ENCODE assay signal across 8 cellular contexts in genomic region chr3:14124615-14125192, GRCh38. TPM values are rescaled to one million over a fixed set of nuclear protein-coding genes. Genes with fewer than 3 reads are reported as not detected.
DNase-seq lines count a peak whose midpoint lies in the region; ATAC-seq and TF ChIP-seq lines count a peak whose summit lies in the region.

TSS of gene CHCHD4 (minus strand) at chr3:14124870. CDS start at chr3:14124676, 194 bp downstream.
A gene with protein sequence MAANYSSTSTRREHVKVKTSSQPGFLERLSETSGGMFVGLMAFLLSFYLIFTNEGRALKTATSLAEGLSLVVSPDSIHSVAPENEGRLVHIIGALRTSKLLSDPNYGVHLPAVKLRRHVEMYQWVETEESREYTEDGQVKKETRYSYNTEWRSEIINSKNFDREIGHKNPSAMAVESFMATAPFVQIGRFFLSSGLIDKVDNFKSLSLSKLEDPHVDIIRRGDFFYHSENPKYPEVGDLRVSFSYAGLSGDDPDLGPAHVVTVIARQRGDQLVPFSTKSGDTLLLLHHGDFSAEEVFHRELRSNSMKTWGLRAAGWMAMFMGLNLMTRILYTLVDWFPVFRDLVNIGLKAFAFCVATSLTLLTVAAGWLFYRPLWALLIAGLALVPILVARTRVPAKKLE (plus strand): TSS chr3:14125052. CDS start chr3:14125194, 142 bp downstream.

- peaks cover 0 to 4% (median 0%) of the 10 kb centered on the region in 3 donors for H3K27me3 Mint-ChIP-seq in CD14-positive monocyte (ENCODE audit: low read depth in 3 of 3)
- H3K27me3 Mint-ChIP-seq in activated CD4-positive, alpha-beta memory T cell treated with anti-CD3 and anti-CD28 coated beads for 36 hours: no peaks in the 10 kb centered on the region

- DNase-seq in CD14-positive monocyte (ENCODE audit: low spot score): peak; percentile 99
- DNase-seq in NCI-H82 (lab: John Stamatoyannopoulos, UW): peak; percentile 98
- DNase-seq in activated CD4-positive, alpha-beta memory T cell treated with anti-CD3 and anti-CD28 coated beads for 36 hours: peak; percentile 99
- peak; percentile 99 to 100 (median 99) for DNase-seq in dorsolateral prefrontal cortex
- DNase-seq in lower leg skin (ENCODE audit: low spot score in 2 of 2): peak; percentile 99 to 100
- DNase-seq in stimulated activated CD4-positive, alpha-beta T cell treated with anti-CD3 and anti-CD28 coated beads, Interleukin-4, amount 100 ng/mL, for 48 hours (ENCODE audit: low read depth in 2 of 2): peak; percentile 93 to 96

- H3K4me3 ChIP-seq in dorsolateral prefrontal cortex (peak within 1 kb of the TSS; percentile 70 to 100 (median 95)), lower leg skin (ENCODE audit: low read depth, poor library complexity, severe bottlenecking) (peak within 1 kb of the TSS; percentile 99)

- no peaks in the 10 kb centered on the region for H3K27me3 ChIP-seq in dorsolateral prefrontal cortex

- peak within 1 kb of the TSS; percentile 39 to 96 (median 89) for H3K27ac ChIP-seq in dorsolateral prefrontal cortex

- TF ChIP-seq POLR2A in lower leg skin (IDR thresholded peaks at IDR 0.05): no peak

- intact Hi-C loops in CD14-positive monocyte (cut with micrococcal nuclease) (loop anchor here (1.0 to 10.0 kb wide), 6 partner anchors 52 to 940 kb away; partner anchors contain the start of genes CCDC174 (in 1 of the 2), LSM3 (in 1 of the 2), MRPS25 (in 1 of the 2) and XPC (in 1 of the 2)), dorsolateral prefrontal cortex (cut with DNase I) (loop anchor here (1.0 to 10.0 kb wide), 10 partner anchors 16 to 820 kb away; partner anchors contain the start of genes LSM3 (in 2 of the 2), NR2C2 (in 2 of the 2), XPC (in 2 of the 2) and CCDC174 (in 1 of the 2)), lower leg skin (cut with DNase I; ENCODE audit: low total_unique reads) (loop anchor here (10.0 kb wide), 1 partner anchor 50 kb away; the partner anchor contains the start of genes LSM3 and XPC)
- intact Hi-C loops in activated CD4-positive, alpha-beta memory T cell treated with anti-CD3 and anti-CD28 coated beads for 36 hours (cut with micrococcal nuclease): loop anchor here (1.0 kb wide), 5 partner anchors 20 to 710 kb away; partner anchors contain the start of genes CCDC174, LSM3 and XPC

- H3K4me1 Mint-ChIP-seq in CD14-positive monocyte: peaks cover 46% of the 10 kb centered on the region
- peaks cover 51% of the 10 kb centered on the region for H3K4me1 Mint-ChIP-seq in activated CD4-positive, alpha-beta memory T cell treated with anti-CD3 and anti-CD28 coated beads for 36 hours (ENCODE audit: low read depth)

- 0% methylated on average over 30 to 33 of the region's 55 CpGs for WGBS in lower leg skin, 2 donors

- peaks cover 42 to 53% of the 10 kb centered on the region in 2 donors for H3K36me3 Mint-ChIP-seq in CD14-positive monocyte
- peaks cover 37% of the 10 kb centered on the region for H3K36me3 Mint-ChIP-seq in activated CD4-positive, alpha-beta memory T cell treated with anti-CD3 and anti-CD28 coated beads for 36 hours

- H3K4me3 Mint-ChIP-seq in CD14-positive monocyte: peak within 1 kb of the TSS; percentile 96
- H3K4me3 Mint-ChIP-seq in activated CD4-positive, alpha-beta memory T cell treated with anti-CD3 and anti-CD28 coated beads for 36 hours: peak within 1 kb of the TSS; percentile 86

- H3K27ac Mint-ChIP-seq in CD14-positive monocyte: peak within 1 kb of the TSS; percentile 89 to 99 (median 96)
- H3K27ac Mint-ChIP-seq in activated CD4-positive, alpha-beta memory T cell treated with anti-CD3 and anti-CD28 coated beads for 36 hours: peak within 1 kb of the TSS; percentile 86

- no peak for TF ChIP-seq CTCF in CD14-positive monocyte (IDR thresholded peaks at IDR 0.05)
- TF ChIP-seq CTCF in dorsolateral prefrontal cortex (IDR thresholded peaks at IDR 0.05 in 54 of 56, conservative IDR thresholded peaks at IDR 0.05 in 2 of 56; ENCODE audit: low read depth in 1 of 56, partially characterized antibody in 56 of 56): peak in 31 of 56 donors; percentile 7 to 55 (median 24)
- peak in 1 of 3 donors; percentile 6 for TF ChIP-seq CTCF in lower leg skin (IDR thresholded peaks at IDR 0.05)

- ATAC-seq in GM19397 (IDR thresholded peaks at IDR 0.05; ENCODE audit: unreplicated experiment): peak; percentile 89
- peak; percentile 81 for ATAC-seq in HG03571 (IDR thresholded peaks at IDR 0.05; ENCODE audit: unreplicated experiment)

- POLR2A ChIA-PET in activated CD4-positive, alpha-beta memory T cell treated with anti-CD3 and anti-CD28 coated beads for 36 hours (lab: Charles Lee): interaction anchor here (1.0 to 4.8 kb wide), 8 partner anchors 10 to 278 kb away, joined by 3 to 52 read pairs (median 4); partner anchors contain the start of genes LSM3, SLC6A6 and XPC

- H3K9me3 Mint-ChIP-seq in CD14-positive monocyte: peaks cover 0 to 2% (median 0%) of the 10 kb centered on the region in 7 donors
- no peaks in the 10 kb centered on the region for H3K9me3 Mint-ChIP-seq in activated CD4-positive, alpha-beta memory T cell treated with anti-CD3 and anti-CD28 coated beads for 36 hours

- CTCF ChIA-PET in activated CD4-positive, alpha-beta memory T cell treated with anti-CD3 and anti-CD28 coated beads for 36 hours (lab: Charles Lee): interaction anchor here (0.7 to 3.5 kb wide), 9 partner anchors 10 to 629 kb away, joined by 3 to 21 read pairs (median 6); partner anchors contain the start of genes LSM3 and XPC

RNA-seq across cellular contexts. Expression of gene CHCHD4, which starts in this region (rescaled TPM):
- 10 to 100 TPM; 13.6 to 13.8 TPM for polyA plus RNA-seq in CD14-positive monocyte
- 10 to 100 TPM; 17.5 to 19.2 TPM for total RNA-seq in activated CD4-positive, alpha-beta memory T cell treated with anti-CD3 and anti-CD28 coated beads for 36 hours
- total RNA-seq in dorsolateral prefrontal cortex: 10 to 100 TPM in 118 of 120 experiments, 1 to 10 TPM in 2; 8.5 to 24.0 (median 16.1) TPM
- total RNA-seq in lower leg skin: 10 to 100 TPM in 3 of 4 donors, 1 to 10 TPM in 1; 8.4 to 14.6 (median 11.8) TPM

RNA-seq across cellular contexts. Expression of the second gene that starts in this region (rescaled TPM):
- polyA plus RNA-seq in CD14-positive monocyte: 10 to 100 TPM; 66.7 to 69.7 TPM
- 10 to 100 TPM; 31.0 to 32.4 TPM for total RNA-seq in activated CD4-positive, alpha-beta memory T cell treated with anti-CD3 and anti-CD28 coated beads for 36 hours
- total RNA-seq in dorsolateral prefrontal cortex (10 to 100 TPM; 23.1 to 38.3 (median 30.4) TPM), lower leg skin (100 to 1,000 TPM; 184 to 225 (median 202) TPM)

Comparison
In these comparisons a context has a peak if more than half of its experiments do, and no peak if none do; other contexts are left out.
1. Peak in every context shown above with its lines: DNase-seq, ATAC-seq, H3K4me3 ChIP-seq and H3K27ac ChIP-seq.
2. RNA of the second gene that starts in this region (total RNA-seq): 184 to 225 TPM in lower leg skin; 31.0 to 32.4 TPM in activated CD4-positive, alpha-beta memory T cell treated with anti-CD3 and anti-CD28 coated beads for 36 hours and 23.1 to 38.3 TPM in dorsolateral prefrontal cortex; every median in the first group is over 4 times any median in the second.